In the genomic region with DNA sequence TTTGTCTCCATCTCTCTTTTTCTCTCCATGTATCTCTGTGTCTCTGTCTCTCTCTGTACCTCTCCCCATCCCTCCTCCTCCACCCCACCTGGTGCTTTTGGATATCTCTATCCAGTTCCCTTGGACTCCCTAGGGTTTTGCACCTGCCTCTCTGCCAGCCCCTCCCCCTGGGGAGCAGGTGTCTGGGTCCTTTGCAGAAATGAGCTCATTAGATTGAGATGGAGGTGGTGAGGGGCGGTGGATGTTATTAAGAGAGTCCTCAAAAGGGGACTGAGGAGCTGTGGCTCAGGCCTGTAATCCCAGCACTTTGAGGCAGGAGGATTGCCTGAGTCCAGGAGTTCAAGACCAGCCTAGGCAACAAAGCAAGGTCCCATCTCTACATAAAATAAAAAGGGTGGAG, we compare ENCODE assay signal across 11 cellular contexts. TPM values are rescaled to one million over a fixed set of nuclear protein-coding genes. Genes with fewer than 3 reads are reported as not detected.
DNase-seq lines count a peak whose midpoint lies in the region; ATAC-seq, FAIRE-seq and TF ChIP-seq lines count a peak whose summit lies in the region.
"Had no signal": no experiment of that assay in that cellular context is flagged by ENCODE, and none has a peak within 500 bp of the region (broad histone marks: within the 10 kb centered on the region; RNA-seq: fewer than 3 reads in every experiment).

No MANE protein-coding gene starts in this region.

- H3K4me1 ChIP-seq in CD4-positive, alpha-beta memory T cell (ENCODE audit: insufficient read depth, low read length), result peaks cover 79% of the 10 kb centered on the region
- H3K4me1 ChIP-seq in OCI-LY3 (ENCODE audit: low read length) (peaks cover 50% of the 10 kb centered on the region), pancreas (peaks cover 0 to 7% (median 0%) of the 10 kb centered on the region in 3 donors)

- POLR2A ChIA-PET in CD4-positive, alpha-beta memory T cell (lab: Charles Lee; ENCODE audit: partially characterized antibody), result interaction anchor here (1.3 to 7.8 kb wide), 4 partner anchors 11 to 110 kb away, joined by 4 to 106 read pairs (median 56); partner anchors contain the start of gene SMG9

- TF ChIP-seq CTCF in OCI-LY3 (IDR thresholded peaks at IDR 0.05; ENCODE audit: low read depth, low read length) (no peak), pancreas (IDR thresholded peaks at IDR 0.05) (no peak)

- peaks cover 0 to 9% of the 10 kb centered on the region in 2 donors for H3K36me3 Mint-ChIP-seq in CD4-positive, alpha-beta memory T cell
- H3K36me3 Mint-ChIP-seq in effector memory CD8-positive, alpha-beta T cell (ENCODE audit: insufficient read depth), result peaks cover 3% of the 10 kb centered on the region

- H3K27me3 ChIP-seq in CD4-positive, alpha-beta memory T cell (ENCODE audit: insufficient read depth, low read length), result no peaks in the 10 kb centered on the region
- no peaks in the 10 kb centered on the region for H3K27me3 ChIP-seq in OCI-LY3 (ENCODE audit: low read depth, low read length)
- no peaks in the 10 kb centered on the region for H3K27me3 ChIP-seq in pancreas

- peak overlapping the region; percentile 99 for H3K4me2 ChIP-seq in OCI-LY3 (ENCODE audit: low read length)

- H3K4me3 Mint-ChIP-seq in CD4-positive, alpha-beta memory T cell, result peak overlapping the region; percentile 33 to 92 (median 87)
- H3K4me3 Mint-ChIP-seq in effector memory CD8-positive, alpha-beta T cell, result peak overlapping the region; percentile 57 to 69

- H4K20me1 ChIP-seq in OCI-LY3 (ENCODE audit: insufficient read depth, low read length), result peaks cover 60% of the 10 kb centered on the region

- H3K4me1 Mint-ChIP-seq in CD4-positive, alpha-beta memory T cell, result peaks cover 50 to 83% (median 66%) of the 10 kb centered on the region in 4 donors
- peaks cover 38 to 47% of the 10 kb centered on the region in 2 donors for H3K4me1 Mint-ChIP-seq in effector memory CD8-positive, alpha-beta T cell (ENCODE audit: low read depth in 2 of 2)

- no peak for ATAC-seq in effector memory CD8-positive, alpha-beta T cell (replicated peaks)
- ATAC-seq in GM21526 (IDR thresholded peaks at IDR 0.05; ENCODE audit: low FRiP score, unreplicated experiment) (no peak), pancreas (no peak), HG02884 (IDR thresholded peaks at IDR 0.05; ENCODE audit: unreplicated experiment) (no peak)

- no peak overlapping the region for H2AFZ ChIP-seq in OCI-LY3 (ENCODE audit: low read depth, low read length)

- H3K4me3 ChIP-seq in CD4-positive, alpha-beta memory T cell (ENCODE audit: low read length in 2 of 2), result peak overlapping the region in 1 of 2 donors; percentile 48
- H3K4me3 ChIP-seq in OCI-LY3 (ENCODE audit: low read length), result peak overlapping the region; percentile 92
- no peak overlapping the region for H3K4me3 ChIP-seq in pancreas

- CTCF ChIA-PET in CD4-positive, alpha-beta memory T cell (lab: Charles Lee; ENCODE audit: partially characterized antibody), result interaction anchor here (0.8 to 8.1 kb wide), 11 partner anchors 9 to 185 kb away, joined by 3 to 94 read pairs (median 5); partner anchors contain the start of gene SMG9

- FAIRE-seq in pancreas (lab: Jason Lieb, UNC), result no peak

- peak overlapping the region; percentile 67 for H3K27ac ChIP-seq in CD4-positive, alpha-beta memory T cell (ENCODE audit: low read depth, low read length)
- H3K27ac ChIP-seq in OCI-LY3 (ENCODE audit: low read length) (peak overlapping the region; percentile 83), pancreas (no peak overlapping the region)

- H3K27me3 Mint-ChIP-seq in CD4-positive, alpha-beta memory T cell, result no peaks in the 10 kb centered on the region
- H3K27me3 Mint-ChIP-seq in effector memory CD8-positive, alpha-beta T cell, result peaks cover 12 to 29% of the 10 kb centered on the region in 2 donors

- H3K36me3 ChIP-seq in CD4-positive, alpha-beta memory T cell (ENCODE audit: insufficient read depth, low read length), result peaks cover 6% of the 10 kb centered on the region
- peaks cover 45% of the 10 kb centered on the region for H3K36me3 ChIP-seq in OCI-LY3 (replicated peaks; ENCODE audit: low read depth, low read length)
- no peaks in the 10 kb centered on the region for H3K36me3 ChIP-seq in pancreas

- H3K9me3 Mint-ChIP-seq in CD4-positive, alpha-beta memory T cell, result peaks cover 0 to 1% (median 0%) of the 10 kb centered on the region in 8 donors
- H3K9me3 Mint-ChIP-seq in effector memory CD8-positive, alpha-beta T cell, result no peaks in the 10 kb centered on the region

- intact Hi-C loops in CD4-positive, alpha-beta memory T cell (cut with micrococcal nuclease), result no loop called here
- intact Hi-C loops in pancreas (cut with DNase I), result no loop called here

- peak overlapping the region; percentile 85 to 99 (median 91) for H3K27ac Mint-ChIP-seq in CD4-positive, alpha-beta memory T cell
- H3K27ac Mint-ChIP-seq in effector memory CD8-positive, alpha-beta T cell, result peak overlapping the region; percentile 61 to 89

- no peak for DNase-seq in CD4-positive, alpha-beta memory T cell
- peak; percentile 34 for DNase-seq in NAMALWA (ENCODE audit: low spot score)
- DNase-seq in effector memory CD8-positive, alpha-beta T cell, result no peak
- DNase-seq in HuH-7.5 (ENCODE audit: low spot score), result no peak
- DNase-seq in pancreas, result no peak
- DNase-seq: activated CD4-positive, alpha-beta T cell treated with anti-CD3 and anti-CD28 coated beads for 48 hours; dermis blood vessel endothelial cell; occipital lobe had no signal

- H3K79me2 ChIP-seq in OCI-LY3 (ENCODE audit: low read length), result peaks cover 80% of the 10 kb centered on the region

- 84 to 92% methylated on average over 1 of the region's 1 CpG for WGBS in pancreas, 2 donors

- no peaks in the 10 kb centered on the region for H3K9me3 ChIP-seq in CD4-positive, alpha-beta memory T cell (ENCODE audit: control insufficient read depth in 1 of 2, low read length in 2 of 2)
- H3K9me3 ChIP-seq in OCI-LY3 (ENCODE audit: insufficient read depth, low read length) (no peaks in the 10 kb centered on the region), pancreas (no peaks in the 10 kb centered on the region)

- peak overlapping the region; percentile 97 for H3K9ac ChIP-seq in OCI-LY3 (ENCODE audit: low read length)

RNA-seq across cellular contexts. Expression of gene KCNN4, which starts 2.1 kb away (rescaled TPM):
- total RNA-seq in CD4-positive, alpha-beta memory T cell, result 10 to 100 TPM; 33.6 to 33.9 TPM
- 10 to 100 TPM; 10.5 to 23.7 TPM for polyA plus RNA-seq in CD4-positive, alpha-beta memory T cell
- 1 to 10 TPM in 3 of 6 donors, under 1 TPM in 3; 0.43 to 2.6 (median 0.82) TPM for total RNA-seq in pancreas
- polyA plus RNA-seq in pancreas, result 1 to 10 TPM; 1.3 to 1.5 TPM

RNA-seq across cellular contexts. Expression of gene LYPD5, which starts 23.6 kb away (rescaled TPM):
- under 1 TPM; 0.49 to 0.97 TPM for total RNA-seq in CD4-positive, alpha-beta memory T cell
- under 1 TPM; 0.27 to 0.50 TPM for polyA plus RNA-seq in CD4-positive, alpha-beta memory T cell
- total RNA-seq in pancreas, result 1 to 10 TPM in 1 of 6 donors, under 1 TPM in 5; 0.09 to 1.2 (median 0.24) TPM
- under 1 TPM; 0.42 to 0.49 TPM for polyA plus RNA-seq in pancreas

RNA-seq across cellular contexts. Expression of gene SMG9, which starts 23.9 kb away (rescaled TPM):
- total RNA-seq in CD4-positive, alpha-beta memory T cell, result 10 to 100 TPM; 57.6 to 57.9 TPM
- 10 to 100 TPM in 1 of 2 donors, 1 to 10 TPM in 1; 3.8 to 13.7 TPM for polyA plus RNA-seq in CD4-positive, alpha-beta memory T cell
- 10 to 100 TPM in 3 of 6 donors, 1 to 10 TPM in 3; 6.6 to 20.1 (median 10.5) TPM for total RNA-seq in pancreas
- polyA plus RNA-seq in pancreas, result 10 to 100 TPM; 22.3 to 23.0 TPM

RNA-seq across cellular contexts. Expression of gene ZNF283, which starts 48.5 kb away (rescaled TPM):
- 10 to 100 TPM; 18.1 to 20.7 TPM for total RNA-seq in CD4-positive, alpha-beta memory T cell
- 1 to 10 TPM; 4.3 to 4.9 TPM for polyA plus RNA-seq in CD4-positive, alpha-beta memory T cell
- 1 to 10 TPM; 3.0 to 7.7 (median 3.9) TPM for total RNA-seq in pancreas
- 1 to 10 TPM; 1.9 to 2.0 TPM for polyA plus RNA-seq in pancreas

Comparison
In these comparisons a context has a peak if more than half of its experiments do, and no peak if none do; other contexts are left out.
1. H3K27ac ChIP-seq: peak in CD4-positive, alpha-beta memory T cell (single experiment) and OCI-LY3 (single experiment); none in pancreas (0 of 4).
2. RNA of gene KCNN4, which starts 2.1 kb away (total RNA-seq): 33.6 to 33.9 TPM in CD4-positive, alpha-beta memory T cell; 0.43 to 2.6 TPM in pancreas; every median in the first group is over 4 times any median in the second.